Comparison of ENCODE assay signal across 17 cellular contexts in genomic region chr11:9367551-9367950, GRCh38.
"Had no signal": no experiment of that assay in that cellular context is flagged by ENCODE, and none has a peak within 500 bp of the region (broad histone marks: within the 10 kb centered on the region; RNA-seq: fewer than 3 reads in every experiment).

No MANE protein-coding gene starts in this region.

- H3K36me3 Mint-ChIP-seq: naive thymus-derived CD4-positive, alpha-beta T cell had no signal

- H3K27ac Mint-ChIP-seq: activated CD4-positive, alpha-beta memory T cell treated with anti-CD3 and anti-CD28 coated beads, Interleukin-2, amount 10 ng/mL, durations not matched to agents 7 days and 5 days; activated T-cell treated with anti-CD3 and anti-CD28 coated beads, Interleukin-2, amount 50 U/mL, for 24 hours; naive thymus-derived CD4-positive, alpha-beta T cell; stimulated activated naive CD8-positive, alpha-beta T cell treated with anti-CD3 and anti-CD28 coated beads, Interleukin-15, amount 100 ng/mL, for 72 hours had no signal

- H3K27me3 ChIP-seq: spleen had no signal

- H3K9me3 ChIP-seq: spleen had no signal

- FAIRE-seq: frontal cortex had no signal

- H3K9me3 Mint-ChIP-seq: activated CD4-positive, alpha-beta memory T cell treated with anti-CD3 and anti-CD28 coated beads, Interleukin-2, amount 10 ng/mL, durations not matched to agents 7 days and 5 days; activated T-cell treated with anti-CD3 and anti-CD28 coated beads, Interleukin-2, amount 50 U/mL, for 24 hours; naive thymus-derived CD4-positive, alpha-beta T cell; stimulated activated naive CD8-positive, alpha-beta T cell treated with anti-CD3 and anti-CD28 coated beads, Interleukin-15, amount 100 ng/mL, for 72 hours had no signal

- DNase-seq: activated CD4-positive, alpha-beta memory T cell treated with anti-CD3 and anti-CD28 coated beads, Interleukin-2, amount 10 ng/mL, durations not matched to agents 7 days and 5 days; activated CD4-positive, alpha-beta T cell treated with anti-CD3 and anti-CD28 coated beads for 4 hours; activated naive CD4-positive, alpha-beta T cell treated with anti-CD3 and anti-CD28 coated beads, Interleukin-2, amount 50 U/mL, for 16 hours; activated T-cell treated with anti-CD3 and anti-CD28 coated beads, Interleukin-2, amount 50 U/mL, for 24 hours; central memory CD4-positive, alpha-beta T cell; effector CD8-positive, alpha-beta T cell; head of caudate nucleus; left colon; mammary epithelial cell; naive thymus-derived CD4-positive, alpha-beta T cell; nucleus accumbens; right cardiac atrium; stimulated activated naive CD8-positive, alpha-beta T cell treated with anti-CD3 and anti-CD28 coated beads, Interleukin-15, amount 100 ng/mL, for 72 hours; T-helper 2 cell had no signal

- H3K4me3 Mint-ChIP-seq: activated CD4-positive, alpha-beta memory T cell treated with anti-CD3 and anti-CD28 coated beads, Interleukin-2, amount 10 ng/mL, durations not matched to agents 7 days and 5 days; activated T-cell treated with anti-CD3 and anti-CD28 coated beads, Interleukin-2, amount 50 U/mL, for 24 hours; naive thymus-derived CD4-positive, alpha-beta T cell; stimulated activated naive CD8-positive, alpha-beta T cell treated with anti-CD3 and anti-CD28 coated beads, Interleukin-15, amount 100 ng/mL, for 72 hours had no signal

- H3K4me3 ChIP-seq: coronary artery, spleen had no signal

- H3K36me3 ChIP-seq: spleen had no signal

- H3K27ac ChIP-seq: coronary artery, spleen had no signal
